11 cellular contexts compared by ENCODE assay signal in the genomic region with DNA sequence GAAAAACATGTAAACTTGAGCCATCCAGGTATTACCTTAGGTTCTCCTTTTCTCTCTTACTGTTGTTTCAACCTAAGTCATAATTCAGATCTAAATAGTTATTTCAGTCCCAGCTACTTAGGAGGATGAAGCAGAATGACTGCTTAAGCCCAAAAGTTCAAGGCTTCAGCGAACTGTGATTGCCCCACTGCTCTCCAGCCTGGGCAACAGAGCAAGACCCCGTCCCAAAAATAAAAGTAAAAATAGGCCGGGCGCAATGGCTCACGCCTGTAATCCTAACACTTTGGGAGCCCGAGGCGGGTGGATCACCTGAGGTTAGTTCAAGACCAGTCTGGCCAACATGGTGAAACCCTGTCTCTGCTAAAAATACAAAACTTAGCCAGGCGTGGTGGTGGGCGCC. TPM values are rescaled to one million over a fixed set of nuclear protein-coding genes. Genes with fewer than 3 reads are reported as not detected.
"Had no signal": no experiment of that assay in that cellular context is flagged by ENCODE, and none has a peak within 500 bp of the region (broad histone marks: within the 10 kb centered on the region; RNA-seq: fewer than 3 reads in every experiment).

No MANE protein-coding gene starts in this region.

- H3K4me1 ChIP-seq: HAP-1 had no signal

- DNase-seq: GM23248, GOT3, H7, HFFc6, IMR-90, KBM-7 had no signal

- H3K4me3 ChIP-seq: GM23248, HAP-1 had no signal

- H2AFZ ChIP-seq: GM23248 had no signal

- H3K9me3 ChIP-seq: HAP-1 had no signal

- ATAC-seq: HCT116 had no signal

- H3K27ac ChIP-seq: GM23248, HL-60 had no signal

- H3K9me3 Mint-ChIP-seq: HFFc6 had no signal

- H3K4me3 Mint-ChIP-seq: HFFc6 had no signal

- H3K27ac Mint-ChIP-seq: HFFc6 had no signal

- H3K36me3 ChIP-seq: HAP-1 had no signal

- H3K9ac ChIP-seq: GM23248 had no signal

RNA-seq across cellular contexts. Expression of a gene that starts 9.6 kb away (rescaled TPM):
- total RNA-seq: GM23248, HFFc6, HT1080, IMR-90 had no signal

RNA-seq across cellular contexts. Expression of a gene that starts 55.8 kb away (rescaled TPM):
- total RNA-seq: GM23248, H4, H7, HFFc6, HT1080, IMR-90 had no signal
- polyA plus RNA-seq: GM23248, IMR-90 had no signal
